In the genomic region with DNA sequence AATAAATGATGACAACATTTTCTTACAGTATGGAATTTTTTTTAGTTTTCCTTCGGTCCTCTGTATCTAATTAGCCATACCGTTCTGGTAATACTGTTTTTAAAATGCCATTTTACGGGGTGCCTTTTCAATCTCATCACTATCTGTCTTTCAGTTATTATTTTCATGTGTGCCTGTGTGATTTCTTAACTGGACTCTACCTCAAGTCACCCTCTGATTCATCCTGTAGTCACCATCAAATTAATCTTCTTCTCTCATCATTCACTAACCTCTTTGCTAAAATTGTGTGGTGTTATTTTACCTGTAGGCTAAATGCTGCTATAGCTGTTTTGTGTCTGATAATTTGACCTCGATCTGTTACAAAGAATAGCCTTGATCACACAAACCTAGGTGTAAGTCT, we compare ENCODE assay signal across 18 cellular contexts. TPM values are rescaled to one million over a fixed set of nuclear protein-coding genes. Genes with fewer than 3 reads are reported as not detected.
DNase-seq lines count a peak whose midpoint lies in the region; ATAC-seq and TF ChIP-seq lines count a peak whose summit lies in the region.
"Had no signal": no experiment of that assay in that cellular context is flagged by ENCODE, and none has a peak within 500 bp of the region (broad histone marks: within the 10 kb centered on the region; RNA-seq: fewer than 3 reads in every experiment).

No MANE protein-coding gene starts in this region.

- no peak overlapping the region for H3K4me3 ChIP-seq in fibroblast of the aortic adventitia (ENCODE audit: low read depth, low read length)
- H3K4me3 ChIP-seq: gastroesophageal sphincter had no signal

- no peaks in the 10 kb centered on the region for H3K27me3 Mint-ChIP-seq in activated naive CD8-positive, alpha-beta T cell
- H3K27me3 Mint-ChIP-seq in activated naive CD8-positive, alpha-beta T cell treated with anti-CD3 and anti-CD28 coated beads for 36 hours, result no peaks in the 10 kb centered on the region
- H3K27me3 Mint-ChIP-seq in stimulated activated memory B cell treated with anti-CD40 and anti-IgM and Interleukin-4, amounts not matched to agents 10 μg/mL and 1 μg/mL and 100 μg/mL, for 72 hours, result no peaks in the 10 kb centered on the region
- H3K27me3 Mint-ChIP-seq: activated CD4-positive, alpha-beta T cell treated with anti-CD3 and anti-CD28 coated beads, Interleukin-2, amount 10 ng/mL, durations not matched to agents 7 days and 5 days had no signal

- no peaks in the 10 kb centered on the region for H3K9me3 Mint-ChIP-seq in activated naive CD8-positive, alpha-beta T cell (ENCODE audit: low read depth)
- H3K9me3 Mint-ChIP-seq in activated naive CD8-positive, alpha-beta T cell treated with anti-CD3 and anti-CD28 coated beads for 36 hours, result no peaks in the 10 kb centered on the region
- H3K9me3 Mint-ChIP-seq in stimulated activated memory B cell treated with anti-CD40 and anti-IgM and Interleukin-4, amounts not matched to agents 10 μg/mL and 1 μg/mL and 100 μg/mL, for 72 hours, result no peaks in the 10 kb centered on the region
- H3K9me3 Mint-ChIP-seq: activated CD4-positive, alpha-beta T cell treated with anti-CD3 and anti-CD28 coated beads, Interleukin-2, amount 10 ng/mL, durations not matched to agents 7 days and 5 days had no signal

- POLR2A ChIA-PET in RWPE1 (lab: Yijun Ruan, JAX; ENCODE audit: low non-redundant PET), result interaction anchor here (1.2 kb wide), 1 partner anchor 99 kb away, joined by 3 read pairs; a partner anchor contains a TSS

- no peak overlapping the region for H3K4me3 Mint-ChIP-seq in activated naive CD8-positive, alpha-beta T cell
- H3K4me3 Mint-ChIP-seq in activated naive CD8-positive, alpha-beta T cell treated with anti-CD3 and anti-CD28 coated beads for 36 hours, result no peak overlapping the region
- H3K4me3 Mint-ChIP-seq in stimulated activated memory B cell treated with anti-CD40 and anti-IgM and Interleukin-4, amounts not matched to agents 10 μg/mL and 1 μg/mL and 100 μg/mL, for 72 hours, result no peak overlapping the region
- H3K4me3 Mint-ChIP-seq: activated CD4-positive, alpha-beta T cell treated with anti-CD3 and anti-CD28 coated beads, Interleukin-2, amount 10 ng/mL, durations not matched to agents 7 days and 5 days had no signal

- H3K27ac Mint-ChIP-seq in activated naive CD8-positive, alpha-beta T cell, result peak overlapping the region; percentile 47
- no peak overlapping the region for H3K27ac Mint-ChIP-seq in activated naive CD8-positive, alpha-beta T cell treated with anti-CD3 and anti-CD28 coated beads for 36 hours
- H3K27ac Mint-ChIP-seq in stimulated activated memory B cell treated with anti-CD40 and anti-IgM and Interleukin-4, amounts not matched to agents 10 μg/mL and 1 μg/mL and 100 μg/mL, for 72 hours, result peak overlapping the region; percentile 0
- H3K27ac Mint-ChIP-seq: activated CD4-positive, alpha-beta T cell treated with anti-CD3 and anti-CD28 coated beads, Interleukin-2, amount 10 ng/mL, durations not matched to agents 7 days and 5 days had no signal

- CTCF ChIA-PET in RWPE1 (lab: Yijun Ruan, JAX), result interaction anchor here (0.8 to 2.7 kb wide), 3 partner anchors 11 to 180 kb away, joined by 3 to 12 read pairs (median 4); no protein-coding TSS in a partner anchor

- peaks cover 2% of the 10 kb centered on the region for H3K4me1 Mint-ChIP-seq in activated naive CD8-positive, alpha-beta T cell (ENCODE audit: low read depth)
- H3K4me1 Mint-ChIP-seq in activated naive CD8-positive, alpha-beta T cell treated with anti-CD3 and anti-CD28 coated beads for 36 hours, result peaks cover 4% of the 10 kb centered on the region
- H3K4me1 Mint-ChIP-seq in stimulated activated memory B cell treated with anti-CD40 and anti-IgM and Interleukin-4, amounts not matched to agents 10 μg/mL and 1 μg/mL and 100 μg/mL, for 72 hours, result no peaks in the 10 kb centered on the region

- H3K36me3 Mint-ChIP-seq in activated naive CD8-positive, alpha-beta T cell, result peaks cover 3% of the 10 kb centered on the region
- H3K36me3 Mint-ChIP-seq in activated naive CD8-positive, alpha-beta T cell treated with anti-CD3 and anti-CD28 coated beads for 36 hours, result peaks cover 7% of the 10 kb centered on the region
- H3K36me3 Mint-ChIP-seq in stimulated activated memory B cell treated with anti-CD40 and anti-IgM and Interleukin-4, amounts not matched to agents 10 μg/mL and 1 μg/mL and 100 μg/mL, for 72 hours, result peaks cover 33% of the 10 kb centered on the region

- no peak overlapping the region for H3K27ac ChIP-seq in RWPE1
- H3K27ac ChIP-seq: gastroesophageal sphincter had no signal

- TF ChIP-seq CTCF in RWPE1 (conservative IDR thresholded peaks at IDR 0.05; ENCODE audit: low read depth), result no peak
- no peak for TF ChIP-seq CTCF in fibroblast of the aortic adventitia (IDR thresholded peaks at IDR 0.05; ENCODE audit: insufficient read depth, low read length)

- DNase-seq in activated naive CD8-positive, alpha-beta T cell treated with anti-CD3 and anti-CD28 coated beads for 36 hours, result no peak
- peak; percentile 53 for DNase-seq in RWPE1 (ENCODE audit: low spot score)
- DNase-seq in fibroblast of the aortic adventitia (ENCODE audit: low read depth), result peak; percentile 23
- DNase-seq in SKM-1 treated with dmso at 0.1 percent for 144 hours (lab: John Stamatoyannopoulos, UW; ENCODE audit: unreplicated experiment), result no peak
- DNase-seq: activated CD4-positive, alpha-beta T cell treated with anti-CD3 and anti-CD28 coated beads, Interleukin-2, amount 10 ng/mL, durations not matched to agents 7 days and 5 days; activated naive CD4-positive, alpha-beta T cell treated with Interleukin-2 at 50 U/mL for 16 hours; dermis blood vessel endothelial cell; DND-41; NCI-H1930; NK-92 treated with Interleukin-12 subunit alpha and Interleukin-12 subunit beta, amount 100 ng/mL, for 24 hours; nucleus accumbens; stimulated activated CD8-positive, alpha-beta memory T cell treated with anti-CD3 and anti-CD28 coated beads, Interleukin-4, amount 100 ng/mL, for 48 hours had no signal

- no peak for ATAC-seq in stimulated activated memory B cell treated with anti-CD40 and anti-IgM and Interleukin-4, amounts not matched to agents 10 μg/mL and 1 μg/mL and 100 μg/mL, for 72 hours
- no peak for ATAC-seq in HG02870 (IDR thresholded peaks at IDR 0.05; ENCODE audit: unreplicated experiment)
- no peak for ATAC-seq in GM21786 (IDR thresholded peaks at IDR 0.05; ENCODE audit: unreplicated experiment)
- ATAC-seq: gastroesophageal sphincter had no signal

RNA-seq across cellular contexts. Expression of a gene that starts 16.0 kb away (rescaled TPM):
- 100 to 1,000 TPM; 484 to 501 TPM for total RNA-seq in activated naive CD8-positive, alpha-beta T cell treated with anti-CD3 and anti-CD28 coated beads for 36 hours
- 114 and 228 TPM in 2 replicates for total RNA-seq in fibroblast of the aortic adventitia (ENCODE audit: low replicate concordance)

RNA-seq across cellular contexts. Expression of a gene that starts 41.5 kb away (rescaled TPM):
- total RNA-seq in activated naive CD8-positive, alpha-beta T cell treated with anti-CD3 and anti-CD28 coated beads for 36 hours, result not detected
- total RNA-seq in fibroblast of the aortic adventitia (ENCODE audit: low replicate concordance), result not detected in 2 replicates
- total RNA-seq: activated CD4-positive, alpha-beta T cell treated with anti-CD3 and anti-CD28 coated beads, Interleukin-2, amount 10 ng/mL, durations not matched to agents 7 days and 5 days; dermis blood vessel endothelial cell; gastroesophageal sphincter; urinary bladder had no signal

Comparison
In these comparisons a context has a peak if more than half of its experiments do, and no peak if none do; other contexts are left out.
1. DNase-seq: peak in RWPE1 (single experiment) and fibroblast of the aortic adventitia (single experiment); none in activated naive CD8-positive, alpha-beta T cell treated with anti-CD3 and anti-CD28 coated beads for 36 hours (single experiment) and SKM-1 treated with dmso at 0.1 percent for 144 hours (single experiment).